Comparison of ENCODE assay signal across 8 cellular contexts in the genomic region with DNA sequence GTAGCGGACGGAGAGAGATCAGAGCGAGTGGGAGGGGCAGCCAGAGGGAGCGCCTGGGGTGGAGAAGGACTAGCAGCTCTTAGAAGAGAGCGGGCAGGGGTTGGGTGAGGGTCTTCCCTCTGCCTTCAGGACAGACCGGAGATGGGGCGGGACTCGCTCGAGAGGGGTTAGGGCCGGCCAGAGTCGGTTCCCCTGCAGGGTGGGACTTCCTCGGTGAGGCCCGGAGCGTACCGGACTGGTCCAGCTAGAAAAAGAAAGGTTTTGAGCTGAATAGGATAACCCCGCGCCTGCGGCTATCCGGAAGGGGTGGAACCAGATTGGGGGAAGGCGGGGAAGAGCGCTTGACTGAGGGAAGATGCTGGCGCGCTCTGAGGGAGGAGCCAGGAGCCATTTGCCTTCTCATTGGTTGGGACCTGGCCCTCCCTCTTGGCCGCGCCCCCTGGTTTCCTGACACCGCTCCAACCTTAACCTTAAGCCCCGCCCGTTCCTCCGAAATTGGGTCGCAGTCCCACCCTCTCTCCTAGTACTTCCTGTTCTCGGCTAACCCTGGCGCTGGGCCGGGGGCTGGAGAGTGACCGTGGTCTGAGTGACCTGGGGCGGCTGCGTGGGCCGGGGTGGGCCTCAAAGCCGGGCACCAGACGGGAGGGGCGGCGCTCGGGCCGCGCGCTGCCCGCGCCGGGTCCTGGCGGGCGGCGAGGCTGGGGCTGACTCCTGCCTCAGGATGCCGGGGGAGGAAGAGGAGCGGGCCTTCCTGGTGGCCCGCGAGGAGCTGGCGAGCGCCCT. TPM values are rescaled to one million over a fixed set of nuclear protein-coding genes. Genes with fewer than 3 reads are reported as not detected.
DNase-seq lines count a peak whose midpoint lies in the region; ATAC-seq, FAIRE-seq and TF ChIP-seq lines count a peak whose summit lies in the region.

TSS of gene RNF31 (plus strand) at position 521 of the 783 bp plus-strand sequence. CDS start at position 722, 201 bp downstream.

- peak within 1 kb of the TSS; percentile 91 to 98 for H3K27ac ChIP-seq in kidney (ENCODE audit: low read depth in 2 of 2, low read length in 2 of 2)

- peaks cover 11 to 22% of the 10 kb centered on the region in 2 donors for H3K4me1 ChIP-seq in kidney (ENCODE audit: control insufficient read depth in 1 of 2, insufficient read depth in 1 of 2, low read depth in 1 of 2, low read length in 2 of 2)

- ATAC-seq in GM19035 (IDR thresholded peaks at IDR 0.05; ENCODE audit: unreplicated experiment): peak; percentile 79
- peak; percentile 86 for ATAC-seq in HG03354 (IDR thresholded peaks at IDR 0.05; ENCODE audit: poor library complexity, severe bottlenecking, unreplicated experiment)
- peak; percentile 87 to 88 for ATAC-seq in activated CD4-positive, CD25-positive, alpha-beta regulatory T cell treated with anti-CD3 and anti-CD28 coated beads, Interleukin-2, amount 50 U/mL, for 24 hours

- DNase-seq in AG09319 (ENCODE audit: extremely low read depth, low read depth) (peak; percentile 96), NCI-H446 treated with DMSO at 0.1 percent for 48 hours (lab: John Stamatoyannopoulos, UW) (peak; percentile 97), cerebellar cortex (ENCODE audit: low spot score) (peak; percentile 99), kidney (peak; percentile 99)
- DNase-seq in stimulated activated CD4-positive, alpha-beta T cell treated with anti-CD3 and anti-CD28 coated beads, Interleukin-15, amount 100 ng/mL, for 24 hours: peak; percentile 100

- no peaks in the 10 kb centered on the region for H3K9me3 ChIP-seq in kidney (ENCODE audit: control insufficient read depth in 1 of 2, low read length in 2 of 2)

- peak; percentile 94 for FAIRE-seq in kidney (lab: Jason Lieb, UNC)

- peaks cover 26 to 29% of the 10 kb centered on the region in 2 donors for H3K36me3 ChIP-seq in kidney (ENCODE audit: control insufficient read depth in 1 of 2, insufficient read depth in 2 of 2, low read length in 2 of 2)

- peak within 1 kb of the TSS; percentile 87 to 94 for H3K4me3 ChIP-seq in kidney (ENCODE audit: low read length in 2 of 2)

- peak within 1 kb of the TSS; percentile 79 to 92 for H3K9ac ChIP-seq in kidney (ENCODE audit: low read length in 2 of 2)

- no peak for TF ChIP-seq CTCF in AG09319 (IDR thresholded peaks at IDR 0.05; ENCODE audit: low read depth, low read length)
- no peak for TF ChIP-seq CTCF in kidney (IDR thresholded peaks at IDR 0.05; ENCODE audit: borderline replicate concordance, extremely low read depth, insufficient read depth)

- intact Hi-C loops in kidney (cut with DNase I): no loop called here

RNA-seq across cellular contexts. Expression of gene RNF31, which starts in this region (rescaled TPM):
- total RNA-seq in kidney: 69.0 TPM
- 64.0 TPM for polyA plus RNA-seq in kidney (ENCODE audit: insufficient read depth, low read depth, low replicate concordance)

Comparison
In these comparisons a context has a peak if more than half of its experiments do, and no peak if none do; other contexts are left out.
1. Peak in every context shown above with its lines: DNase-seq, ATAC-seq, H3K4me3 ChIP-seq and H3K27ac ChIP-seq.